22 cellular contexts compared by ENCODE assay signal in genomic region chr3:116265976-116266584, GRCh38.
DNase-seq lines count a peak whose midpoint lies in the region; ATAC-seq, FAIRE-seq and TF ChIP-seq lines count a peak whose summit lies in the region.
"Had no signal": no experiment of that assay in that cellular context is flagged by ENCODE, and none has a peak within 500 bp of the region (broad histone marks: within the 10 kb centered on the region; RNA-seq: fewer than 3 reads in every experiment).

No MANE protein-coding gene starts in this region.

- H3K27me3 ChIP-seq in thyroid gland = no peaks in the 10 kb centered on the region
- H3K27me3 ChIP-seq: BLaER1 treated with 17β-estradiol and CSF1 and Interleukin-3, amounts not matched to agents 10 nM and 100 nM had no signal

- WGBS in thyroid gland, 2 donors = 89 to 91% methylated on average over 1 of the region's 1 CpG

- H3K36me3 ChIP-seq in SK-N-MC (ENCODE audit: insufficient read depth, low read length) (0 out of 2 replicates have a peak, but pooled peaks cover 5% of the 10 kb centered on the region), thyroid gland (no peaks in the 10 kb centered on the region)
- H3K36me3 ChIP-seq: BLaER1 treated with 17β-estradiol and CSF1 and Interleukin-3, amounts not matched to agents 10 nM and 100 nM had no signal

- peak overlapping the region; percentile 29 for H3K9ac ChIP-seq in SK-N-MC (ENCODE audit: insufficient read length)
- H3K9ac ChIP-seq: BLaER1 treated with 17β-estradiol and CSF1 and Interleukin-3, amounts not matched to agents 10 nM and 100 nM; KMS-11 had no signal

- H3K27ac ChIP-seq in SK-N-MC (peak overlapping the region; percentile 90), thyroid gland (no peak overlapping the region)
- H3K27ac ChIP-seq: BLaER1 treated with 17β-estradiol and CSF1 and Interleukin-3, amounts not matched to agents 10 nM and 100 nM; HL-60; KMS-11 had no signal

- ATAC-seq in HG03354 (IDR thresholded peaks at IDR 0.05; ENCODE audit: poor library complexity, severe bottlenecking, unreplicated experiment) = no peak
- ATAC-seq in HG02571 (IDR thresholded peaks at IDR 0.05; ENCODE audit: unreplicated experiment) = no peak
- ATAC-seq: HCT116 had no signal

- FAIRE-seq in G401.6 (lab: Jason Lieb, UNC) = peak; percentile 15
- FAIRE-seq: GM12891 had no signal

- no peaks in the 10 kb centered on the region for H3K4me1 ChIP-seq in thyroid gland

- H3K4me3 ChIP-seq in SK-N-MC = peak overlapping the region; percentile 45
- H3K4me3 ChIP-seq in thyroid gland (replicated peaks in 1 of 3) = no peak overlapping the region
- H3K4me3 ChIP-seq: BLaER1 treated with 17β-estradiol and CSF1 and Interleukin-3, amounts not matched to agents 10 nM and 100 nM had no signal

- no peak for TF ChIP-seq CTCF in thyroid gland (IDR thresholded peaks at IDR 0.05)

- intact Hi-C loops in thyroid gland (cut with DNase I) = no loop called here

- no peaks in the 10 kb centered on the region for H3K9me3 ChIP-seq in SK-N-MC (ENCODE audit: low read depth, low read length)
- no peaks in the 10 kb centered on the region for H3K9me3 ChIP-seq in thyroid gland
- H3K9me3 ChIP-seq: BLaER1 treated with 17β-estradiol and CSF1 and Interleukin-3, amounts not matched to agents 10 nM and 100 nM had no signal

- TF ChIP-seq POLR2A in thyroid gland (IDR thresholded peaks at IDR 0.05) = no peak

- DNase-seq in NCI-H2171 treated with DMSO at 0.1 percent for 48 hours (lab: John Stamatoyannopoulos, UW) = peak; percentile 60
- DNase-seq in NCI-H2171 (lab: John Stamatoyannopoulos, UW) = no peak
- DNase-seq in SK-N-MC (ENCODE audit: low read depth, low spot score) = no peak
- DNase-seq in left kidney (ENCODE audit: low read depth, low spot score) = peak; percentile 53
- no peak for DNase-seq in thyroid gland
- DNase-seq: 8988T; CD8-positive, alpha-beta memory T cell; COR-L47; DMS153; DMS79; GF-D8; GOT3; H7; HFFc6 had no signal

Comparison
In these comparisons a context has a peak if more than half of its experiments do, and no peak if none do; other contexts are left out.
1. DNase-seq: peak in NCI-H2171 treated with DMSO at 0.1 percent for 48 hours (single experiment) and left kidney (single experiment); none in NCI-H2171 (single experiment), SK-N-MC (single experiment) and thyroid gland (0 of 2).